In genomic region chr1:19441048-19441447, GRCh38 we compare ENCODE assay signal across 11 cellular contexts. TPM values are rescaled to one million over a fixed set of nuclear protein-coding genes. Genes with fewer than 3 reads are reported as not detected.
DNase-seq lines count a peak whose midpoint lies in the region; ATAC-seq and TF ChIP-seq lines count a peak whose summit lies in the region.
"Had no signal": no experiment of that assay in that cellular context is flagged by ENCODE, and none has a peak within 500 bp of the region (broad histone marks: within the 10 kb centered on the region; RNA-seq: fewer than 3 reads in every experiment).

No MANE protein-coding gene starts in this region.

- ATAC-seq in heart left ventricle, result no peak
- ATAC-seq in Right ventricle myocardium superior (ENCODE audit: poor library complexity), result no peak
- ATAC-seq in lower lobe of right lung, result no peak
- no peak for ATAC-seq in upper lobe of left lung (ENCODE audit: low FRiP score in 2 of 2)
- ATAC-seq in GM18873 (IDR thresholded peaks at IDR 0.05; ENCODE audit: low FRiP score, unreplicated experiment), result no peak

- H3K9me3 ChIP-seq in heart left ventricle, result no peaks in the 10 kb centered on the region
- H3K9me3 ChIP-seq in adrenal gland (replicated peaks in 1 of 3), result no peaks in the 10 kb centered on the region
- no peaks in the 10 kb centered on the region for H3K9me3 ChIP-seq in lower lobe of right lung
- H3K9me3 ChIP-seq in upper lobe of left lung, result no peaks in the 10 kb centered on the region

- intact Hi-C loops in heart left ventricle (cut with DNase I), result loop anchor here in 1 of 10 donors (10.0 kb wide), 1 partner anchor 46 kb away; no protein-coding TSS in a partner anchor
- intact Hi-C loops in Right ventricle myocardium superior (cut with DNase I), result no loop called here
- intact Hi-C loops in adrenal gland (cut with DNase I), result no loop called here
- intact Hi-C loops in lower lobe of right lung (cut with DNase I), result no loop called here

- TF ChIP-seq POLR2A in heart left ventricle (IDR thresholded peaks at IDR 0.05) (no peak), adrenal gland (IDR thresholded peaks at IDR 0.05) (peak in 1 of 2 donors; percentile 45), upper lobe of left lung (IDR thresholded peaks at IDR 0.05) (no peak)

- H3K4me1 ChIP-seq in heart left ventricle (peaks cover 49 to 100% (median 91%) of the 10 kb centered on the region in 12 donors), adrenal gland (replicated peaks in 1 of 2) (peaks cover 48 to 76% of the 10 kb centered on the region in 2 donors), lower lobe of right lung (peaks cover 90% of the 10 kb centered on the region), upper lobe of left lung (peaks cover 62 to 87% (median 79%) of the 10 kb centered on the region in 4 donors)

- H3K36me3 ChIP-seq in heart left ventricle (peaks cover 0 to 42% (median 0%) of the 10 kb centered on the region in 9 donors), adrenal gland (replicated peaks in 1 of 2) (no peaks in the 10 kb centered on the region), lower lobe of right lung (no peaks in the 10 kb centered on the region), upper lobe of left lung (no peaks in the 10 kb centered on the region)

- H3K4me3 ChIP-seq in heart left ventricle (no peak overlapping the region), adrenal gland (no peak overlapping the region), lower lobe of right lung (no peak overlapping the region), upper lobe of left lung (no peak overlapping the region)

- no peak for DNase-seq in heart left ventricle
- DNase-seq in Right ventricle myocardium superior, result no peak
- peak in 4 of 7 donors; percentile 83 to 94 (median 88) for DNase-seq in adrenal gland
- no peak for DNase-seq in lower lobe of right lung
- DNase-seq in upper lobe of left lung, result no peak
- DNase-seq in DMS79 treated with DMSO at 0.1 percent for 48 hours (lab: John Stamatoyannopoulos, UW), result no peak
- no peak for DNase-seq in stimulated activated CD4-positive, alpha-beta T cell treated with anti-CD3 and anti-CD28 coated beads, Interleukin-2, amount 100 ng/mL, for 24 hours
- DNase-seq: activated CD8-positive, alpha-beta memory T cell treated with anti-CD3 and anti-CD28 coated beads for 24 hours; AML-193; T-helper 2 cell had no signal

- TF ChIP-seq EP300 in upper lobe of left lung (IDR thresholded peaks at IDR 0.05), result no peak

- H3K27me3 ChIP-seq in heart left ventricle, result no peaks in the 10 kb centered on the region
- no peaks in the 10 kb centered on the region for H3K27me3 ChIP-seq in adrenal gland
- H3K27me3 ChIP-seq in lower lobe of right lung (ENCODE audit: low read depth), result no peaks in the 10 kb centered on the region
- no peaks in the 10 kb centered on the region for H3K27me3 ChIP-seq in upper lobe of left lung

- H3K27ac ChIP-seq in heart left ventricle, result peak overlapping the region in 8 of 12 donors; percentile 81 to 92 (median 84)
- peak overlapping the region in 2 of 5 donors; percentile 79 to 87 for H3K27ac ChIP-seq in adrenal gland
- H3K27ac ChIP-seq in lower lobe of right lung, result peak overlapping the region; percentile 46
- peak overlapping the region; percentile 32 to 56 (median 46) for H3K27ac ChIP-seq in upper lobe of left lung

- TF ChIP-seq CTCF in heart left ventricle (IDR thresholded peaks at IDR 0.05) (no peak), adrenal gland (IDR thresholded peaks at IDR 0.05) (no peak), lower lobe of right lung (IDR thresholded peaks at IDR 0.05) (no peak), upper lobe of left lung (IDR thresholded peaks at IDR 0.05) (no peak)

- WGBS in heart left ventricle, 4 donors, result 59 to 77% (median 68%) methylated on average over 6 of the region's 6 CpGs
- 36 to 93% (median 68%) methylated on average over 6 of the region's 6 CpGs for WGBS in adrenal gland, 4 donors
- 85 to 91% methylated on average over 6 of the region's 6 CpGs for WGBS in upper lobe of left lung, 2 donors

RNA-seq across cellular contexts. Expression of gene CAPZB, which starts 44.3 kb away (rescaled TPM):
- total RNA-seq in heart left ventricle, result 100 to 1,000 TPM in 8 of 9 donors, 10 to 100 TPM in 1; 77.8 to 348 (median 237) TPM
- 100 to 1,000 TPM; 228 to 255 TPM for polyA plus RNA-seq in heart left ventricle
- total RNA-seq in Right ventricle myocardium superior, result 222 TPM
- total RNA-seq in adrenal gland, result 100 to 1,000 TPM; 110 to 386 (median 204) TPM
- polyA plus RNA-seq in adrenal gland, result 100 to 1,000 TPM; 156 to 314 (median 171) TPM
- total RNA-seq in lower lobe of right lung, result 236 TPM
- total RNA-seq in upper lobe of left lung, result 100 to 1,000 TPM in 5 of 6 donors, 10 to 100 TPM in 1; 96.4 to 303 (median 144) TPM

Comparison
In these comparisons a context has a peak if more than half of its experiments do, and no peak if none do; other contexts are left out.
1. DNase-seq: peak in adrenal gland (4 of 7); none in heart left ventricle (0 of 5), Right ventricle myocardium superior (single experiment), lower lobe of right lung (single experiment), upper lobe of left lung (0 of 2), DMS79 treated with DMSO at 0.1 percent for 48 hours (single experiment) and stimulated activated CD4-positive, alpha-beta T cell treated with anti-CD3 and anti-CD28 coated beads, Interleukin-2, amount 100 ng/mL, for 24 hours (0 of 2).